Comparison of ENCODE assay signal across 16 cellular contexts in the genomic region with DNA sequence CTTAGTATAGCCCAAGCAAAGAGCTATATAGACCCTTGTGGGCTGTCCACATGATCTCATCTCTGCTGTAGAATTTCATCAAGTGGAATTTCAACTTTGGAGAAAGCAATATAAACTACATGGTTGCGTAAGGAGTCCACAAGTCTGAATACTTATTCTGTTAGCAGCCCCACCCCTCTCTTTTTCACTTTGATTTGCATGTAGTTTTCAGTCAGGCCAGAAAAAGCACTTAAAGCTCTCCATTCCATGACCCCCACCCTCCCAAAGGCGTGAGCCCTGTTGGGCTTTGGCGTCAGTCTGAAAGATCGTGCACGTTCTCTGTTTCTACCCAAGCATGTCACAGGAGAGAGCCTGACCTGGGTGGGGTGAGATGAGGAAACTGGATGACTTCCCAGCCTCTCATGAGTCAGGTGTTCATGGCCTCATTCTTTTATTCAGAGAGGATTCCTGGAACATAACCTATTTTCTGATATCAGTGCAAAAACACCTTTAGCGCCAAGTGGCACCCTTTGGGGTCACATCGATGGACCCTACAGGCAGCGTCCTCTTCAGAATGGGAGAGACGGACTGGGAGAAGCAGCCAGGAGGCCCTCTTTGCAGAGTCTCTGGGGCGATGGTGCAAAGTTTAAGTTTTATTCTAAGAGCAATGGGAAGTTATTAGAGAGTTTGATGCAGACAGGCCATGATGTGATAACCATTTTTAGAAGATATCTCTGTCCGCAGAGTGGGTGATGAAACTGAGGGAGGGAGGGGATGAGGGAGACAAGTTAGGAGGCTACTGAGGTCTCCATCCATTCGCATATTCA. TPM values are rescaled to one million over a fixed set of nuclear protein-coding genes. Genes with fewer than 3 reads are reported as not detected.
DNase-seq lines count a peak whose midpoint lies in the region; ATAC-seq, FAIRE-seq and TF ChIP-seq lines count a peak whose summit lies in the region.
"Had no signal": no experiment of that assay in that cellular context is flagged by ENCODE, and none has a peak within 500 bp of the region (broad histone marks: within the 10 kb centered on the region; RNA-seq: fewer than 3 reads in every experiment).

No MANE protein-coding gene starts in this region.

- H3K27ac ChIP-seq in epithelial cell of prostate: peak overlapping the region; percentile 77
- H3K27ac ChIP-seq in left lung: peak overlapping the region; percentile 68 to 71
- H3K27ac ChIP-seq in suprapubic skin: peak overlapping the region; percentile 86
- H3K27ac ChIP-seq: BLaER1 treated with 17β-estradiol and CSF1 and Interleukin-3, amounts not matched to agents 10 nM and 100 nM had no signal

- peaks cover 5 to 28% of the 10 kb centered on the region in 2 donors for H3K4me1 ChIP-seq in left lung
- peaks cover 34% of the 10 kb centered on the region for H3K4me1 ChIP-seq in suprapubic skin

- DNase-seq in NCI-H2029 (lab: John Stamatoyannopoulos, UW): peak; percentile 54
- DNase-seq in epithelial cell of prostate (ENCODE audit: low read depth, low spot score): peak; percentile 66
- peak in 1 of 2 donors; percentile 78 for DNase-seq in left lung
- DNase-seq in suprapubic skin (ENCODE audit: low spot score in 2 of 2): peak in 1 of 2 donors; percentile 81
- no peak for DNase-seq in amniotic stem cell (lab: John Stamatoyannopoulos, UW)
- DNase-seq in DMS114 treated with DMSO at 0.1 percent for 48 hours (lab: John Stamatoyannopoulos, UW; ENCODE audit: unreplicated experiment): no peak
- DNase-seq in NCI-H1694 treated with DMSO at 0.1 percent for 48 hours (lab: John Stamatoyannopoulos, UW): no peak
- no peak for DNase-seq in GM12891 (ENCODE audit: insufficient read length, low spot score)
- DNase-seq: activated CD4-positive, alpha-beta memory T cell treated with anti-CD3 and anti-CD28 coated beads, Interleukin-2, amount 10 ng/mL, durations not matched to agents 7 days and 5 days; activated naive CD4-positive, alpha-beta T cell treated with Interleukin-2 at 50 U/mL for 16 hours; foreskin melanocyte; posterior cingulate gyrus; stimulated activated naive CD4-positive, alpha-beta T cell; T-helper 2 cell had no signal

- peak; percentile 88 for ATAC-seq in left lung

- FAIRE-seq in GM12891 (lab: Jason Lieb, UNC): no peak
- FAIRE-seq: G401.6 had no signal

- 67% methylated on average over 12 of the region's 12 CpGs for WGBS in suprapubic skin

- H3K9me3 ChIP-seq in left lung: peaks cover 0 to 3% of the 10 kb centered on the region in 2 donors
- no peaks in the 10 kb centered on the region for H3K9me3 ChIP-seq in suprapubic skin

- H3K4me3 ChIP-seq in left lung: no peak overlapping the region
- no peak overlapping the region for H3K4me3 ChIP-seq in suprapubic skin
- H3K4me3 ChIP-seq: BLaER1 treated with 17β-estradiol and CSF1 and Interleukin-3, amounts not matched to agents 10 nM and 100 nM had no signal

- H3K36me3 ChIP-seq in left lung (no peaks in the 10 kb centered on the region), suprapubic skin (no peaks in the 10 kb centered on the region)
- H3K36me3 ChIP-seq: BLaER1 treated with 17β-estradiol and CSF1 and Interleukin-3, amounts not matched to agents 10 nM and 100 nM had no signal

- TF ChIP-seq CTCF in left lung (IDR thresholded peaks at IDR 0.05) (no peak), suprapubic skin (IDR thresholded peaks at IDR 0.05) (no peak)

- no peak for TF ChIP-seq POLR2A in suprapubic skin (IDR thresholded peaks at IDR 0.05)
- TF ChIP-seq POLR2A in GM12891 (IDR thresholded peaks at IDR 0.05; ENCODE audit: low read depth, low read length): no peak

- TF ChIP-seq EP300 in suprapubic skin (IDR thresholded peaks at IDR 0.05): no peak

- intact Hi-C loops in left lung (cut with DNase I): no loop called here

- no peaks in the 10 kb centered on the region for H3K27me3 ChIP-seq in left lung
- no peaks in the 10 kb centered on the region for H3K27me3 ChIP-seq in suprapubic skin
- H3K27me3 ChIP-seq: BLaER1 treated with 17β-estradiol and CSF1 and Interleukin-3, amounts not matched to agents 10 nM and 100 nM had no signal

TF ChIP-seq in GM12891, 5 proteins besides CTCF, POLR2A, EP300 and RAD21:
- TF ChIP-seq PAX5 (IDR thresholded peaks at IDR 0.05; ENCODE audit: insufficient read depth, low read length, severe bottlenecking): no peak

RNA-seq across cellular contexts. Expression of a gene that starts 55.8 kb away (rescaled TPM):
- total RNA-seq in left lung: 10 to 100 TPM; 10.6 to 11.1 TPM
- 10 to 100 TPM in 1 of 4 donors, 1 to 10 TPM in 3; 5.5 to 10.7 (median 8.9) TPM for total RNA-seq in suprapubic skin
- 21.3 TPM for polyA plus RNA-seq in GM12891 (2012; ENCODE audit: low read depth, missing spikeins)

RNA-seq across cellular contexts. Expression of a gene that starts 56.0 kb away (rescaled TPM):
- total RNA-seq in left lung (10 to 100 TPM; 23.9 to 31.8 TPM), suprapubic skin (100 to 1,000 TPM in 1 of 4 donors, 10 to 100 TPM in 3; 49.7 to 176 (median 66.4) TPM)
- 23.6 TPM for polyA plus RNA-seq in GM12891 (2012; ENCODE audit: low read depth, missing spikeins)

Comparison
In these comparisons a context has a peak if more than half of its experiments do, and no peak if none do; other contexts are left out.
1. DNase-seq: peak in NCI-H2029 (single experiment) and epithelial cell of prostate (single experiment); none in amniotic stem cell (single experiment), DMS114 treated with DMSO at 0.1 percent for 48 hours (single experiment), NCI-H1694 treated with DMSO at 0.1 percent for 48 hours (single experiment) and GM12891 (single experiment).
2. Peak in every context shown above with its lines, with median percentiles within 50 percentile points of each other: H3K27ac ChIP-seq.